28 cellular contexts compared by ENCODE assay signal in the genomic region with DNA sequence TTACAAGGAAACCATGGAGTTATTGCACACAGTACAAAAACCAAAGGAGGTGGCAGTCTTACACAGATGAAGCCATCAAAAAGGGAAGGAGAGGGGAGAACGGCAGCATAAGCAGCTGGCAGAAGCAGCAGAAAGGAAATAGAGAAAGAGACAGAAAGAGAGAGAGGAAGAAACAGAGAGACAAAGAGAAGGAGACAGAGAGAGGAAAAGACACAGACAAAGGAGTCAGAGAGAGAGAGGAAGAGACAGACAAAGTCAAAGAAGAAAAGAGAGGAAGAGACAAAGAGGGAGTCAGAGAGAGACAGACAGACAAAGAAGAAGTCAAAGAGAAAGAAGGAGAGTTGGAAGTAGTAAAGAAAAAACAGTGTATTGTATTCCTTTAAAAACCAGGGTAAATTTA.
"Had no signal": no experiment of that assay in that cellular context is flagged by ENCODE, and none has a peak within 500 bp of the region (broad histone marks: within the 10 kb centered on the region; RNA-seq: fewer than 3 reads in every experiment).

No MANE protein-coding gene starts in this region.

- FAIRE-seq: kidney, TTC549 had no signal

- H3K27me3 ChIP-seq: esophagus muscularis mucosa, foreskin keratinocyte, heart left ventricle, ovary, vagina had no signal

- H3K4me3 ChIP-seq: esophagus muscularis mucosa, heart left ventricle, ovary, skin epidermis, vagina had no signal

- H3K36me3 ChIP-seq: esophagus muscularis mucosa, heart left ventricle, ovary, vagina had no signal

- H3K9me3 ChIP-seq: esophagus muscularis mucosa, ovary, vagina had no signal

- H3K27ac ChIP-seq: esophagus muscularis mucosa, foreskin keratinocyte, heart left ventricle, ovary, skin epidermis, vagina, VCaP had no signal

- H3K4me1 ChIP-seq: esophagus muscularis mucosa, foreskin keratinocyte, heart left ventricle, vagina had no signal

- DNase-seq: activated CD4-positive, alpha-beta memory T cell treated with anti-CD3 and anti-CD28 coated beads, Interleukin-2, amount 10 ng/mL, durations not matched to agents 7 days and 5 days; activated CD4-positive, alpha-beta T cell treated with anti-CD3 and anti-CD28 coated beads for 48 hours; activated CD8-positive, alpha-beta memory T cell treated with anti-CD3 and anti-CD28 coated beads, Interleukin-2, amount 10 ng/mL, durations not matched to agents 7 days and 5 days; activated naive CD8-positive, alpha-beta T cell treated with anti-CD3 and anti-CD28 coated beads, Interleukin-2, amount 50 U/mL, for 24 hours; activated T-cell treated with anti-CD3 and anti-CD28 coated beads, Interleukin-2, amount 50 U/mL, for 48 hours; amygdala; central memory CD4-positive, alpha-beta T cell; foreskin keratinocyte; heart left ventricle; hypothalamus; immature natural killer cell; kidney; left colon; mammary epithelial cell; naive B cell; nephron progenitor cell; ovary; retina; stimulated activated CD4-positive, alpha-beta T cell treated with anti-CD3 and anti-CD28 coated beads, Interleukin-12 subunit alpha, Interleukin-12 subunit beta, amount 100 ng/mL, for 4 hours; stimulated activated CD4-positive, alpha-beta T cell treated with anti-CD3 and anti-CD28 coated beads, Interleukin-4, amount 100 ng/mL, for 1 hour; stimulated activated naive CD8-positive, alpha-beta T cell treated with anti-CD3 and anti-CD28 coated beads, Interleukin-15, amount 100 ng/mL, for 72 hours; substantia nigra had no signal

- ATAC-seq: activated CD8-positive, alpha-beta memory T cell treated with anti-CD3 and anti-CD28 coated beads, Interleukin-2, amount 10 ng/mL, durations not matched to agents 7 days and 5 days; activated naive CD8-positive, alpha-beta T cell treated with anti-CD3 and anti-CD28 coated beads, Interleukin-2, amount 50 U/mL, for 24 hours; foreskin keratinocyte; heart left ventricle; left colon; sciatic nerve; stimulated activated naive CD8-positive, alpha-beta T cell treated with anti-CD3 and anti-CD28 coated beads, Interleukin-15, amount 100 ng/mL, for 72 hours had no signal
